ENCODE assay signal across 8 cellular contexts in genomic region chr17:50055426-50056216, GRCh38. TPM values are rescaled to one million over a fixed set of nuclear protein-coding genes. Genes with fewer than 3 reads are reported as not detected.
DNase-seq lines count a peak whose midpoint lies in the region; ATAC-seq and TF ChIP-seq lines count a peak whose summit lies in the region.

ITGA3 (plus strand) TSS chr17:50056110; CDS start chr17:50056440, 330 bp downstream.

- peaks cover 74% of the 10 kb centered on the region for H3K4me1 Mint-ChIP-seq in Calu3 (ENCODE audit: low read depth, unreplicated experiment)
- peaks cover 31% of the 10 kb centered on the region for H3K4me1 Mint-ChIP-seq in activated CD4-positive, alpha-beta memory T cell treated with anti-CD3 and anti-CD28 coated beads for 36 hours (ENCODE audit: low read depth)

- CTCF ChIA-PET in Calu3 (lab: Charles Lee): interaction anchor here (0.6 to 10.4 kb wide), 10 partner anchors 9 to 194 kb away, joined by 3 to 142 read pairs (median 5); no protein-coding TSS in a partner anchor
- CTCF ChIA-PET in activated CD4-positive, alpha-beta memory T cell treated with anti-CD3 and anti-CD28 coated beads for 36 hours (lab: Charles Lee): interaction anchor here (0.7 to 7.9 kb wide), 19 partner anchors 8 to 360 kb away, joined by 3 to 85 read pairs (median 5); partner anchors contain the start of gene PPP1R9B

- peak within 1 kb of the TSS; percentile 90 for H3K27ac ChIP-seq in duodenal mucosa (ENCODE audit: low read depth, low read length)
- H3K27ac ChIP-seq in liver (ENCODE audit: low read depth in 1 of 2, low read length in 2 of 2): peak within 1 kb of the TSS; percentile 23 to 53

- H3K9ac ChIP-seq in duodenal mucosa (ENCODE audit: low read depth in 1 of 2, low read length in 2 of 2): peak within 1 kb of the TSS; percentile 75 to 87
- H3K9ac ChIP-seq in liver (ENCODE audit: low read depth in 1 of 2, low read length in 2 of 2): no peak within 1 kb of the TSS

- H3K36me3 Mint-ChIP-seq in Calu3 (ENCODE audit: insufficient read depth, unreplicated experiment): peaks cover 98% of the 10 kb centered on the region
- no peaks in the 10 kb centered on the region for H3K36me3 Mint-ChIP-seq in activated CD4-positive, alpha-beta memory T cell treated with anti-CD3 and anti-CD28 coated beads for 36 hours

- WGBS in liver: 1% methylated on average over 65 of the region's 65 CpGs

- peak; percentile 32 for ATAC-seq in HG02588 (IDR thresholded peaks at IDR 0.05; ENCODE audit: unreplicated experiment)

- H3K9me3 Mint-ChIP-seq in Calu3 (ENCODE audit: low read depth, unreplicated experiment): no peaks in the 10 kb centered on the region
- no peaks in the 10 kb centered on the region for H3K9me3 Mint-ChIP-seq in activated CD4-positive, alpha-beta memory T cell treated with anti-CD3 and anti-CD28 coated beads for 36 hours

- H3K4me3 Mint-ChIP-seq in Calu3 (ENCODE audit: low read depth, unreplicated experiment): peak within 1 kb of the TSS; percentile 82
- H3K4me3 Mint-ChIP-seq in activated CD4-positive, alpha-beta memory T cell treated with anti-CD3 and anti-CD28 coated beads for 36 hours: peak within 1 kb of the TSS; percentile 87

- BruUV-seq in Calu3 (replicated peaks; lab: Mats Ljungman, UMichigan): TSS peak; percentile 67

- peak within 1 kb of the TSS; percentile 81 to 86 for H3K4me3 ChIP-seq in duodenal mucosa (ENCODE audit: low read depth in 1 of 2, low read length in 2 of 2)
- H3K4me3 ChIP-seq in liver (ENCODE audit: low read depth in 1 of 3, low read length in 3 of 3): peak within 1 kb of the TSS in 2 of 3 donors; percentile 45 to 66

- POLR2A ChIA-PET in activated CD4-positive, alpha-beta memory T cell treated with anti-CD3 and anti-CD28 coated beads for 36 hours (lab: Charles Lee): interaction anchor here (1.2 kb wide), 2 partner anchors 8 to 39 kb away, joined by 3 to 5 read pairs; no protein-coding TSS in a partner anchor

- intact Hi-C loops in Calu3 (cut with micrococcal nuclease; ENCODE audit: unreplicated experiment): loop anchor here (1.0 to 5.0 kb wide), 2 partner anchors 28 to 37 kb away; no protein-coding TSS in a partner anchor
- intact Hi-C loops in activated CD4-positive, alpha-beta memory T cell treated with anti-CD3 and anti-CD28 coated beads for 36 hours (cut with micrococcal nuclease): loop anchor here (1.0 to 5.0 kb wide), 3 partner anchors 28 to 92 kb away; no protein-coding TSS in a partner anchor

- no peak for TF ChIP-seq CTCF in Calu3 (IDR thresholded peaks at IDR 0.05; ENCODE audit: unreplicated experiment)
- TF ChIP-seq CTCF in liver (IDR thresholded peaks at IDR 0.05; ENCODE audit: low read depth, low read length, missing input control): no peak

- H3K27me3 ChIP-seq in duodenal mucosa (ENCODE audit: control insufficient read depth in 1 of 2, insufficient read depth in 2 of 2, low read length in 2 of 2) (no peaks in the 10 kb centered on the region), liver (ENCODE audit: control insufficient read depth in 4 of 4, insufficient read depth in 4 of 4, low read length in 3 of 4) (peaks cover 0 to 3% (median 0%) of the 10 kb centered on the region in 4 donors)

- H3K9me3 ChIP-seq in duodenal mucosa (ENCODE audit: control insufficient read depth in 1 of 2, low read length in 2 of 2) (no peaks in the 10 kb centered on the region), liver (ENCODE audit: control insufficient read depth in 4 of 4, low read length in 3 of 4) (no peaks in the 10 kb centered on the region)

- peak within 1 kb of the TSS; percentile 96 for H3K27ac Mint-ChIP-seq in Calu3 (ENCODE audit: unreplicated experiment)
- peak within 1 kb of the TSS; percentile 84 for H3K27ac Mint-ChIP-seq in activated CD4-positive, alpha-beta memory T cell treated with anti-CD3 and anti-CD28 coated beads for 36 hours

- H3K4me1 ChIP-seq in duodenal mucosa (ENCODE audit: control insufficient read depth in 1 of 2, insufficient read depth in 2 of 2, low read length in 2 of 2) (peaks cover 50 to 57% of the 10 kb centered on the region in 2 donors), liver (ENCODE audit: control insufficient read depth in 4 of 4, insufficient read depth in 4 of 4, low read length in 3 of 4) (peaks cover 0 to 28% (median 8%) of the 10 kb centered on the region in 4 donors)

- H3K27me3 Mint-ChIP-seq in Calu3 (ENCODE audit: unreplicated experiment): no peaks in the 10 kb centered on the region
- no peaks in the 10 kb centered on the region for H3K27me3 Mint-ChIP-seq in activated CD4-positive, alpha-beta memory T cell treated with anti-CD3 and anti-CD28 coated beads for 36 hours

- DNase-seq in Calu3: peak; percentile 98
- DNase-seq in NCI-H345 (lab: John Stamatoyannopoulos, UW): peak; percentile 92
- DNase-seq in activated CD4-positive, alpha-beta memory T cell treated with anti-CD3 and anti-CD28 coated beads for 36 hours: peak; percentile 78
- DNase-seq in stimulated activated CD4-positive, alpha-beta T cell treated with anti-CD3 and anti-CD28 coated beads, Interleukin-4, amount 100 ng/mL, for 1 hour: peak; percentile 65
- no peak for DNase-seq in SKM-1 (lab: John Stamatoyannopoulos, UW; ENCODE audit: unreplicated experiment)

- no peak for TF ChIP-seq RAD21 in liver (IDR thresholded peaks at IDR 0.05)

- H3K36me3 ChIP-seq in duodenal mucosa (ENCODE audit: control insufficient read depth in 1 of 2, insufficient read depth in 2 of 2, low read length in 2 of 2): no peaks in the 10 kb centered on the region
- H3K36me3 ChIP-seq in liver (ENCODE audit: control insufficient read depth in 4 of 4, insufficient read depth in 3 of 4, low read depth in 1 of 4, low read length in 3 of 4): no peaks in the 10 kb centered on the region

TF ChIP-seq in liver, 16 proteins besides CTCF, POLR2A, EP300 and RAD21:
- TF ChIP-seq TAF1 (conservative IDR thresholded peaks at IDR 0.05) (no peak), GABPA (IDR thresholded peaks at IDR 0.05 in 1 of 2, conservative IDR thresholded peaks at IDR 0.05 in 1 of 2) (no peak), FOXA2 (IDR thresholded peaks at IDR 0.05) (no peak), REST (IDR thresholded peaks at IDR 0.05) (no peak), ZBTB33 (IDR thresholded peaks at IDR 0.05) (no peak), JUND (IDR thresholded peaks at IDR 0.05) (no peak), EGR1 (IDR thresholded peaks at IDR 0.05; ENCODE audit: low read depth in 2 of 2) (no peak)

RNA-seq across cellular contexts. Expression of gene ITGA3, which starts in this region (rescaled TPM):
- total RNA-seq in Calu3 (2022): 539 and 709 TPM in 2 replicates
- total RNA-seq in activated CD4-positive, alpha-beta memory T cell treated with anti-CD3 and anti-CD28 coated beads for 36 hours: 10 to 100 TPM; 15.8 to 17.6 TPM
- total RNA-seq in liver: 1 to 10 TPM in 1 of 2 donors, under 1 TPM in 1; 0.79 to 4.4 TPM
- 1 to 10 TPM; 1.1 to 1.8 TPM for polyA plus RNA-seq in liver

Comparison
In these comparisons a context has a peak if more than half of its experiments do, and no peak if none do; other contexts are left out.
1. RNA of gene ITGA3 (total RNA-seq): 539 to 709 TPM in Calu3; 15.8 to 17.6 TPM in activated CD4-positive, alpha-beta memory T cell treated with anti-CD3 and anti-CD28 coated beads for 36 hours and 0.79 to 4.4 TPM in liver; every median in the first group is over 10 times any median in the second.
2. H3K9ac ChIP-seq: peak in duodenal mucosa (2 of 2); none in liver (0 of 2).